In the genomic region with DNA sequence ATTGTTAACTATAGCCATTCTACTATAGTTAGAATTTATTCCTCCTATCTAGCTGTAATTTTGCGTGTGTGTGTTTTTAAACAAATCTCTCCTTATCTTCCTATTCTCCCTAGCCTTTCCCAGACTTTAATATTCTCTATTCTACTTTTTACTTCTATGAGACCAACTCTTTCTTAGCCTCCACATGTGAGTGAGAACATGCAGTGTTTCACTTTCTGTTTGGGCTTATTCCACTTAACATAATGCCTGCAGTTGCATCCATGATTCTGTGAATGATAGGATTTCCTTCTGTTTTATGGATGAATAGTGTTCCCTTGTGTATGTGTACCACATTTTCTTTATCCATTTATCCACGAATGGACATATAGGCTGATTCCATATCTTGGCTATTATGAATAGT, we compare ENCODE assay signal across 25 cellular contexts.
DNase-seq lines count a peak whose midpoint lies in the region; ATAC-seq, FAIRE-seq and TF ChIP-seq lines count a peak whose summit lies in the region.
"Had no signal": no experiment of that assay in that cellular context is flagged by ENCODE, and none has a peak within 500 bp of the region (broad histone marks: within the 10 kb centered on the region; RNA-seq: fewer than 3 reads in every experiment).

No MANE protein-coding gene starts in this region.

- H3K9ac ChIP-seq in MM.1S (ENCODE audit: low read length), result no peak overlapping the region
- H3K9ac ChIP-seq: BLaER1 had no signal

- TF ChIP-seq CTCF in MM.1S (IDR thresholded peaks at IDR 0.05; ENCODE audit: low read length) (no peak), ovary (IDR thresholded peaks at IDR 0.05) (no peak)

- H3K4me1 ChIP-seq in ACC112 (ENCODE audit: control insufficient read depth, insufficient read depth, low read length, unreplicated experiment) (no peaks in the 10 kb centered on the region), MM.1S (ENCODE audit: low read length) (0 out of 2 replicates have a peak, but pooled peaks cover 3% of the 10 kb centered on the region), ovary (ENCODE audit: insufficient read depth) (no peaks in the 10 kb centered on the region)
- H3K4me1 ChIP-seq: A549, BLaER1 had no signal

- H3K9me3 ChIP-seq in MM.1S (replicated peaks; ENCODE audit: insufficient read depth, low read length), result no peaks in the 10 kb centered on the region
- H3K9me3 ChIP-seq in ovary, result no peaks in the 10 kb centered on the region
- H3K9me3 ChIP-seq: A549, BE2C, BLaER1 had no signal

- no peaks in the 10 kb centered on the region for H3K27me3 ChIP-seq in ACC112 (ENCODE audit: insufficient read depth, low read length)
- no peaks in the 10 kb centered on the region for H3K27me3 ChIP-seq in MM.1S (replicated peaks; ENCODE audit: insufficient read depth, low read length)
- H3K27me3 ChIP-seq in ovary, result no peaks in the 10 kb centered on the region
- H3K27me3 ChIP-seq: BE2C, BLaER1 had no signal

- TF ChIP-seq EP300 in ovary (IDR thresholded peaks at IDR 0.05), result no peak

- no peak overlapping the region for H3K27ac ChIP-seq in ACC112 (ENCODE audit: low read depth, low read length)
- H3K27ac ChIP-seq in MM.1S (ENCODE audit: low read length), result no peak overlapping the region
- no peak overlapping the region for H3K27ac ChIP-seq in ovary
- H3K27ac ChIP-seq: 22Rv1, A549, BLaER1 had no signal

- ATAC-seq in SK-N-SH treated with all-trans-retinoic acid at 6 μM for 48 hours, result no peak
- ATAC-seq: A549, GM12878 had no signal

- no peaks in the 10 kb centered on the region for H4K20me1 ChIP-seq in MM.1S (ENCODE audit: insufficient read depth, low read length)
- H4K20me1 ChIP-seq: BLaER1 had no signal

- peak; percentile 16 for DNase-seq in MM.1S
- DNase-seq in OCI-M1 (lab: John Stamatoyannopoulos, UW), result peak; percentile 73
- DNase-seq in DMS153 (lab: John Stamatoyannopoulos, UW), result no peak
- DNase-seq in ovary, result no peak
- no peak for DNase-seq in GOT3 (lab: John Stamatoyannopoulos, UW)
- DNase-seq: ACHN; BE2C; C1 segment of cervical spinal cord; CD4-positive, alpha-beta memory T cell; CD4-positive, CD25-positive, alpha-beta regulatory T cell; CD8-positive, alpha-beta memory T cell; COR-L47; DMS 273 treated with DMSO at 0.1 percent for 48 hours; DMS79 treated with DMSO at 0.1 percent for 48 hours; EL; GDM1 had no signal

- FAIRE-seq in colon (lab: Jason Lieb, UNC), result peak; percentile 21
- FAIRE-seq: A549, GM12878, GM12892, GM18507 had no signal

- H3F3A ChIP-seq in MM.1S (ENCODE audit: insufficient read depth, low read length), result no peaks in the 10 kb centered on the region

- intact Hi-C loops in ovary (cut with DNase I), result no loop called here

- WGBS in ovary, 3 donors, result 81 to 90% (median 89%) methylated on average over 2 of the region's 2 CpGs

- H3K9me2 ChIP-seq in MM.1S (replicated peaks; ENCODE audit: insufficient read depth, low read length), result no peaks in the 10 kb centered on the region

- H3K36me3 ChIP-seq in ACC112 (ENCODE audit: insufficient read depth, low read length), result no peaks in the 10 kb centered on the region
- H3K36me3 ChIP-seq in MM.1S (replicated peaks; ENCODE audit: insufficient read depth, low read length), result no peaks in the 10 kb centered on the region
- H3K36me3 ChIP-seq in ovary, result no peaks in the 10 kb centered on the region
- H3K36me3 ChIP-seq: BE2C, BLaER1 had no signal

- H3K4me3 ChIP-seq in ACC112 (ENCODE audit: low read depth, low read length) (peak overlapping the region; percentile 51; the same call in 1 of the 2 replicates), MM.1S (ENCODE audit: low read length) (peak overlapping the region; percentile 27; the same call in 1 of the 2 replicates), ovary (no peak overlapping the region)
- H3K4me3 ChIP-seq: A549, BLaER1, GM12878 had no signal

- peak overlapping the region; percentile 53 for H3K4me2 ChIP-seq in MM.1S (ENCODE audit: low read depth, low read length)
- H3K4me2 ChIP-seq: A549, BLaER1 had no signal

- no peak for TF ChIP-seq POLR2A in ovary (IDR thresholded peaks at IDR 0.05)

- no peak overlapping the region for H2AFZ ChIP-seq in ACC112 (ENCODE audit: low read length, unreplicated experiment)
- H2AFZ ChIP-seq in MM.1S (ENCODE audit: low read length), result peak overlapping the region; percentile 57; the same call in 1 of the 2 replicates

- H3K79me2 ChIP-seq in ACC112 (ENCODE audit: control insufficient read depth, insufficient read depth, low read length, unreplicated experiment) (no peaks in the 10 kb centered on the region), MM.1S (ENCODE audit: low read length) (no peaks in the 10 kb centered on the region)

TF ChIP-seq in SK-N-SH treated with all-trans-retinoic acid at 6 μM for 48 hours, 23 proteins besides CTCF, POLR2A, EP300 and RAD21:
- TF ChIP-seq, protein P1, sequence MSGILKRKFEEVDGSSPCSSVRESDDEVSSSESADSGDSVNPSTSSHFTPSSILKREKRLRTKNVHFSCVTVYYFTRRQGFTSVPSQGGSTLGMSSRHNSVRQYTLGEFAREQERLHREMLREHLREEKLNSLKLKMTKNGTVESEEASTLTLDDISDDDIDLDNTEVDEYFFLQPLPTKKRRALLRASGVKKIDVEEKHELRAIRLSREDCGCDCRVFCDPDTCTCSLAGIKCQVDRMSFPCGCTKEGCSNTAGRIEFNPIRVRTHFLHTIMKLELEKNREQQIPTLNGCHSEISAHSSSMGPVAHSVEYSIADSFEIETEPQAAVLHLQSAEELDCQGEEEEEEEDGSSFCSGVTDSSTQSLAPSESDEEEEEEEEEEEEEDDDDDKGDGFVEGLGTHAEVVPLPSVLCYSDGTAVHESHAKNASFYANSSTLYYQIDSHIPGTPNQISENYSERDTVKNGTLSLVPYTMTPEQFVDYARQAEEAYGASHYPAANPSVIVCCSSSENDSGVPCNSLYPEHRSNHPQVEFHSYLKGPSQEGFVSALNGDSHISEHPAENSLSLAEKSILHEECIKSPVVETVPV (CRISPR knock-in tag; IDR thresholded peaks at IDR 0.05), result no peak
- TF ChIP-seq CSDC2 (CRISPR knock-in tag; IDR thresholded peaks at IDR 0.05) (no peak), OSR1 (CRISPR knock-in tag; IDR thresholded peaks at IDR 0.05) (no peak), ZFP3 (CRISPR knock-in tag; IDR thresholded peaks at IDR 0.05) (no peak), SNAI2 (CRISPR knock-in tag; IDR thresholded peaks at IDR 0.05) (no peak), BACH2 (CRISPR knock-in tag; IDR thresholded peaks at IDR 0.05; ENCODE audit: borderline replicate concordance) (no peak), ESRRG (CRISPR knock-in tag; IDR thresholded peaks at IDR 0.05) (no peak), ARNTL (CRISPR knock-in tag; IDR thresholded peaks at IDR 0.05; ENCODE audit: borderline replicate concordance, low read depth) (no peak), ISL1 (CRISPR knock-in tag; IDR thresholded peaks at IDR 0.05) (no peak), TOX (CRISPR knock-in tag; IDR thresholded peaks at IDR 0.05; ENCODE audit: borderline replicate concordance) (no peak), ZNF8 (CRISPR knock-in tag; IDR thresholded peaks at IDR 0.05) (no peak), TCF4 (CRISPR knock-in tag; IDR thresholded peaks at IDR 0.05; ENCODE audit: borderline replicate concordance) (no peak), RARB (CRISPR knock-in tag; IDR thresholded peaks at IDR 0.05) (no peak), PPARA (CRISPR knock-in tag; IDR thresholded peaks at IDR 0.05; ENCODE audit: borderline replicate concordance) (no peak), ZC3H10 (CRISPR knock-in tag; IDR thresholded peaks at IDR 0.05) (no peak), ZFP30 (CRISPR knock-in tag; IDR thresholded peaks at IDR 0.05) (no peak)
- TF ChIP-seq, protein P2, sequence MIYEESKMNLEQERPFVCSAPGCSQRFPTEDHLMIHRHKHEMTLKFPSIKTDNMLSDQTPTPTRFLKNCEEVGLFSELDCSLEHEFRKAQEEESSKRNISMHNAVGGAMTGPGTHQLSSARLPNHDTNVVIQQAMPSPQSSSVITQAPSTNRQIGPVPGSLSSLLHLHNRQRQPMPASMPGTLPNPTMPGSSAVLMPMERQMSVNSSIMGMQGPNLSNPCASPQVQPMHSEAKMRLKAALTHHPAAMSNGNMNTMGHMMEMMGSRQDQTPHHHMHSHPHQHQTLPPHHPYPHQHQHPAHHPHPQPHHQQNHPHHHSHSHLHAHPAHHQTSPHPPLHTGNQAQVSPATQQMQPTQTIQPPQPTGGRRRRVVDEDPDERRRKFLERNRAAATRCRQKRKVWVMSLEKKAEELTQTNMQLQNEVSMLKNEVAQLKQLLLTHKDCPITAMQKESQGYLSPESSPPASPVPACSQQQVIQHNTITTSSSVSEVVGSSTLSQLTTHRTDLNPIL (CRISPR knock-in tag; IDR thresholded peaks at IDR 0.05; ENCODE audit: low read depth), result no peak
- TF ChIP-seq, protein P3, sequence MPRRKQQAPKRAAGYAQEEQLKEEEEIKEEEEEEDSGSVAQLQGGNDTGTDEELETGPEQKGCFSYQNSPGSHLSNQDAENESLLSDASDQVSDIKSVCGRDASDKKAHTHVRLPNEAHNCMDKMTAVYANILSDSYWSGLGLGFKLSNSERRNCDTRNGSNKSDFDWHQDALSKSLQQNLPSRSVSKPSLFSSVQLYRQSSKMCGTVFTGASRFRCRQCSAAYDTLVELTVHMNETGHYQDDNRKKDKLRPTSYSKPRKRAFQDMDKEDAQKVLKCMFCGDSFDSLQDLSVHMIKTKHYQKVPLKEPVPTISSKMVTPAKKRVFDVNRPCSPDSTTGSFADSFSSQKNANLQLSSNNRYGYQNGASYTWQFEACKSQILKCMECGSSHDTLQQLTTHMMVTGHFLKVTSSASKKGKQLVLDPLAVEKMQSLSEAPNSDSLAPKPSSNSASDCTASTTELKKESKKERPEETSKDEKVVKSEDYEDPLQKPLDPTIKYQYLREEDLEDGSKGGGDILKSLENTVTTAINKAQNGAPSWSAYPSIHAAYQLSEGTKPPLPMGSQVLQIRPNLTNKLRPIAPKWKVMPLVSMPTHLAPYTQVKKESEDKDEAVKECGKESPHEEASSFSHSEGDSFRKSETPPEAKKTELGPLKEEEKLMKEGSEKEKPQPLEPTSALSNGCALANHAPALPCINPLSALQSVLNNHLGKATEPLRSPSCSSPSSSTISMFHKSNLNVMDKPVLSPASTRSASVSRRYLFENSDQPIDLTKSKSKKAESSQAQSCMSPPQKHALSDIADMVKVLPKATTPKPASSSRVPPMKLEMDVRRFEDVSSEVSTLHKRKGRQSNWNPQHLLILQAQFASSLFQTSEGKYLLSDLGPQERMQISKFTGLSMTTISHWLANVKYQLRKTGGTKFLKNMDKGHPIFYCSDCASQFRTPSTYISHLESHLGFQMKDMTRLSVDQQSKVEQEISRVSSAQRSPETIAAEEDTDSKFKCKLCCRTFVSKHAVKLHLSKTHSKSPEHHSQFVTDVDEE (CRISPR knock-in tag; IDR thresholded peaks at IDR 0.05), result no peak

Comparison
In these comparisons a context has a peak if more than half of its experiments do, and no peak if none do; other contexts are left out.
1. DNase-seq: peak in MM.1S (single experiment) and OCI-M1 (single experiment); none in DMS153 (single experiment), ovary (0 of 5) and GOT3 (single experiment).